Comparison of ENCODE assay signal across 1 cellular context in genomic region chr1:167059045-167059728, GRCh38.
TF ChIP-seq lines count a peak whose summit lies in the region.

No MANE protein-coding gene starts in this region.

TF ChIP-seq in SK-N-SH treated with all-trans-retinoic acid at 6 μM for 48 hours, 23 proteins besides CTCF, POLR2A, EP300 and RAD21 (continued from another document):
- TF ChIP-seq, protein P1, sequence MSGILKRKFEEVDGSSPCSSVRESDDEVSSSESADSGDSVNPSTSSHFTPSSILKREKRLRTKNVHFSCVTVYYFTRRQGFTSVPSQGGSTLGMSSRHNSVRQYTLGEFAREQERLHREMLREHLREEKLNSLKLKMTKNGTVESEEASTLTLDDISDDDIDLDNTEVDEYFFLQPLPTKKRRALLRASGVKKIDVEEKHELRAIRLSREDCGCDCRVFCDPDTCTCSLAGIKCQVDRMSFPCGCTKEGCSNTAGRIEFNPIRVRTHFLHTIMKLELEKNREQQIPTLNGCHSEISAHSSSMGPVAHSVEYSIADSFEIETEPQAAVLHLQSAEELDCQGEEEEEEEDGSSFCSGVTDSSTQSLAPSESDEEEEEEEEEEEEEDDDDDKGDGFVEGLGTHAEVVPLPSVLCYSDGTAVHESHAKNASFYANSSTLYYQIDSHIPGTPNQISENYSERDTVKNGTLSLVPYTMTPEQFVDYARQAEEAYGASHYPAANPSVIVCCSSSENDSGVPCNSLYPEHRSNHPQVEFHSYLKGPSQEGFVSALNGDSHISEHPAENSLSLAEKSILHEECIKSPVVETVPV (CRISPR knock-in tag; IDR thresholded peaks at IDR 0.05), result no peak
